Comparison of ENCODE assay signal across 27 cellular contexts in the genomic region with DNA sequence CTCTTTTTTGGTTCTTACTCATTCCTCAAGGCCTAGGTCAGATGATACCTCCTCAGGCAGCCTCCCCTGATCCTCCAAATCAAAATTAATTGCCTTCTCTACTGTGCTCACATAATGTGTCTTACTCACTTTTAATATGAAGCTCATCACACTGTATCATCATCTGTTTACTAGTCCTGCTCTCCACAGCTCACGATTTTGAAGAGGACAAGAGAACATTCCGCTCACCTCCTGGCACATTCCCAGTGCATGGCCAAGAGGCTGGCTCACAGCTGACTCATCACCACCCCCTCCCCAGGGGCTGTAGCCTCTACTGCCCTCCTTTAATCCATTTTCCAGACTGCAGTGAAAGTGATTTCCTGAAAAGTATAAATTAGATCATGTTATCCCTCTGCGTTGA.
DNase-seq lines count a peak whose midpoint lies in the region; ATAC-seq and TF ChIP-seq lines count a peak whose summit lies in the region.
"Had no signal": no experiment of that assay in that cellular context is flagged by ENCODE, and none has a peak within 500 bp of the region (broad histone marks: within the 10 kb centered on the region; RNA-seq: fewer than 3 reads in every experiment).

No MANE protein-coding gene starts in this region.

- H3K9me3 Mint-ChIP-seq in GM23338, result no peaks in the 10 kb centered on the region
- H3K9me3 Mint-ChIP-seq: activated CD4-positive, alpha-beta memory T cell treated with anti-CD3 and anti-CD28 coated beads, Interleukin-2, amount 10 ng/mL, durations not matched to agents 7 days and 5 days; neural crest cell; type B pancreatic cell had no signal

- H2AFZ ChIP-seq in GM23338, result 0 out of 2 replicates have a peak overlapping the region, but pooled peaks have one; percentile 38

- no peaks in the 10 kb centered on the region for H3K36me3 ChIP-seq in GM23338 (ENCODE audit: insufficient read depth)
- H3K36me3 ChIP-seq: prostate gland, stomach had no signal

- H3K27ac ChIP-seq in GM23338 (ENCODE audit: low read depth), result no peak overlapping the region
- H3K27ac ChIP-seq: prostate gland, stomach had no signal

- H3K79me2 ChIP-seq in GM23338 (replicated peaks; ENCODE audit: insufficient read depth), result no peaks in the 10 kb centered on the region

- H3K4me2 ChIP-seq in GM23338, result no peak overlapping the region

- no peaks in the 10 kb centered on the region for H3F3A ChIP-seq in GM23338 (replicated peaks; ENCODE audit: low read depth)

- no peaks in the 10 kb centered on the region for H4K20me1 ChIP-seq in GM23338 (replicated peaks; ENCODE audit: insufficient read depth)

- DNase-seq in GM23338 (ENCODE audit: low spot score), result no peak
- DNase-seq in RPMI7951 (ENCODE audit: low read depth), result peak; percentile 51
- peak; percentile 34 for DNase-seq in fibroblast of peridontal ligament (ENCODE audit: extremely low read depth)
- peak; percentile 92 for DNase-seq in skeletal muscle cell (ENCODE audit: low read depth)
- no peak for DNase-seq in T-helper 9 cell
- DNase-seq in amygdala (lab: John Stamatoyannopoulos, UW), result no peak
- DNase-seq: activated CD4-positive, alpha-beta memory T cell treated with anti-CD3 and anti-CD28 coated beads, Interleukin-2, amount 10 ng/mL, durations not matched to agents 7 days and 5 days; activated naive CD4-positive, alpha-beta T cell; amniotic stem cell; DND-41; effector memory CD4-positive, alpha-beta T cell; glutamatergic neuron; H7; mucosa of descending colon; NCI-H1436; NCI-H526; stimulated activated CD4-positive, alpha-beta T cell treated with anti-CD3 and anti-CD28 coated beads, Interleukin-4, amount 100 ng/mL, for 4 hours; stomach had no signal

- H3K9me2 ChIP-seq in GM23338 (ENCODE audit: insufficient read depth), result peaks cover 15% of the 10 kb centered on the region

- no peak overlapping the region for H3K4me3 Mint-ChIP-seq in GM23338
- H3K4me3 Mint-ChIP-seq: activated CD4-positive, alpha-beta memory T cell treated with anti-CD3 and anti-CD28 coated beads, Interleukin-2, amount 10 ng/mL, durations not matched to agents 7 days and 5 days; neural crest cell; type B pancreatic cell; WTC11 had no signal

- no peaks in the 10 kb centered on the region for H3K4me1 ChIP-seq in GM23338 (ENCODE audit: insufficient read depth)
- H3K4me1 ChIP-seq: prostate gland, stomach had no signal

- H3K36me3 Mint-ChIP-seq in GM23338 (ENCODE audit: low read depth), result no peaks in the 10 kb centered on the region
- H3K36me3 Mint-ChIP-seq: type B pancreatic cell, WTC11 had no signal

- peaks cover 2% of the 10 kb centered on the region for H3K27me3 Mint-ChIP-seq in GM23338 (ENCODE audit: insufficient read depth, low read depth, poor library complexity)
- H3K27me3 Mint-ChIP-seq: activated CD4-positive, alpha-beta memory T cell treated with anti-CD3 and anti-CD28 coated beads, Interleukin-2, amount 10 ng/mL, durations not matched to agents 7 days and 5 days had no signal

- ATAC-seq in GM23338 (no peak), HG03108 (IDR thresholded peaks at IDR 0.05; ENCODE audit: unreplicated experiment) (no peak), GM18520 (IDR thresholded peaks at IDR 0.05; ENCODE audit: unreplicated experiment) (no peak)
- ATAC-seq: esophagus mucosa, HepG2, left lobe of liver, mucosa of descending colon, WTC11 had no signal

- H3K27ac Mint-ChIP-seq in GM23338, result no peak overlapping the region
- H3K27ac Mint-ChIP-seq: activated CD4-positive, alpha-beta memory T cell treated with anti-CD3 and anti-CD28 coated beads, Interleukin-2, amount 10 ng/mL, durations not matched to agents 7 days and 5 days; type B pancreatic cell; WTC11 had no signal

- H3K27me3 ChIP-seq in GM23338 (ENCODE audit: insufficient read depth), result no peaks in the 10 kb centered on the region
- H3K27me3 ChIP-seq: stomach had no signal

- peaks cover under 1% of the 10 kb centered on the region; the same call in 1 of the 3 replicates for H3K4me1 Mint-ChIP-seq in GM23338
- H3K4me1 Mint-ChIP-seq: activated CD4-positive, alpha-beta memory T cell treated with anti-CD3 and anti-CD28 coated beads, Interleukin-2, amount 10 ng/mL, durations not matched to agents 7 days and 5 days; neural crest cell had no signal

- TF ChIP-seq CTCF in GM23338 (conservative IDR thresholded peaks at IDR 0.05; ENCODE audit: low read depth in 2 of 2), result no peak

- no peak overlapping the region for H3K4me3 ChIP-seq in GM23338
- no peak overlapping the region for H3K4me3 ChIP-seq in skeletal muscle cell (ENCODE audit: low read depth, low read length)
- H3K4me3 ChIP-seq: mucosa of descending colon, prostate gland, stomach had no signal

TF ChIP-seq in GM23338, 12 proteins besides CTCF, POLR2A, EP300 and RAD21 (continues in another document):
- TF ChIP-seq NANOG (IDR thresholded peaks at IDR 0.05; ENCODE audit: borderline replicate concordance), result no peak
- no peak for TF ChIP-seq REST (IDR thresholded peaks at IDR 0.05; ENCODE audit: unreplicated experiment)
- TF ChIP-seq STAT1 (IDR thresholded peaks at IDR 0.05; ENCODE audit: unreplicated experiment), result no peak
- no peak for TF ChIP-seq EZH2phosphoT487 (IDR thresholded peaks at IDR 0.05; ENCODE audit: unreplicated experiment)
- no peak for TF ChIP-seq ZNF114 (CRISPR knock-in tag; IDR thresholded peaks at IDR 0.05)
- TF ChIP-seq ZNF331 (CRISPR knock-in tag; IDR thresholded peaks at IDR 0.05; ENCODE audit: low read depth), result no peak
- TF ChIP-seq CREB1 (CRISPR knock-in tag; IDR thresholded peaks at IDR 0.05; ENCODE audit: low read depth), result no peak
- TF ChIP-seq ETS1 (IDR thresholded peaks at IDR 0.05), result no peak
- TF ChIP-seq POLR2AphosphoS5 (IDR thresholded peaks at IDR 0.05; ENCODE audit: low read depth), result no peak
- TF ChIP-seq EZH2 (IDR thresholded peaks at IDR 0.05; ENCODE audit: low read depth, unreplicated experiment), result no peak

Comparison
In these comparisons a context has a peak if more than half of its experiments do, and no peak if none do; other contexts are left out.
1. DNase-seq: peak in RPMI7951 (single experiment), fibroblast of peridontal ligament (single experiment) and skeletal muscle cell (single experiment); none in GM23338 (single experiment), T-helper 9 cell (single experiment) and amygdala (0 of 56).